16 cellular contexts compared by ENCODE assay signal in the genomic region with DNA sequence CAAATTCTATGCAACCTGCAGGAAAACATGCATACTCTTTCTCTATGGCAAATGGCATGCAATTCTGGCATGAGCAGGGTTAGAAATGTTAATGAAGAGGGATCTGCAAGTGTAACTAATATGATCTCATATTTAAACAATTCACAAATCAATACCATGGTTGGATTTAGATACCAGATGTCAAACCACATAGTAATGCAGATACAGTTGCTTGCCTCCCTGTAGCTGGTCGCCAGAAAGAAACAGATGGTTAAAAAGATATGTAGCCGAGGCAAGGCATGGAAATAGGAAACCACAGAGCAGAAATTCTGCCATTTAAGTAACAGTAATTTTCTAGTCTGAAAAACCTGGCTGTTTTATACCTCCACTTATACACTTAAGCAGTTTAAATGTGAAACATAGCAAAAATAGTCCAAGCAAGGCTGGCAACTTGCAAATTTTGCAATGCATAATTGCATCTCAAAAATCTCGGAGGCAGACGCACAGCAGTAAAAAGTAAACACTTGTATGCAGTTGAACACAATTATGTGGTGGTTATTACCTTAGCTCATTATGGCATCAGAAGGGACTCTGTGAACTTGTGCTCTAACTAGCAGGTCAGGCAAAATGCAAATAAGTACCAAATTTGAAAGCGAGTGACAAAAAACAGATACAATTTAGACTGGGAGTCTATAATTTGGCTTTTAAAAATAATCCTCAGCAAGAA.
DNase-seq lines count a peak whose midpoint lies in the region; ATAC-seq and TF ChIP-seq lines count a peak whose summit lies in the region.
"Had no signal": no experiment of that assay in that cellular context is flagged by ENCODE, and none has a peak within 500 bp of the region (broad histone marks: within the 10 kb centered on the region; RNA-seq: fewer than 3 reads in every experiment).

No MANE protein-coding gene starts in this region.

- H3K4me1 Mint-ChIP-seq in brain, result peaks cover 31% of the 10 kb centered on the region
- no peaks in the 10 kb centered on the region for H3K4me1 Mint-ChIP-seq in activated naive CD8-positive, alpha-beta T cell treated with anti-CD3 and anti-CD28 coated beads, Interleukin-2, amount 50 U/mL, for 24 hours
- H3K4me1 Mint-ChIP-seq: activated CD4-positive, alpha-beta T cell treated with anti-CD3 and anti-CD28 coated beads, Interleukin-2, amount 10 ng/mL, durations not matched to agents 24 days and 14 days; IgD-negative memory B cell; mesothelial cell of epicardium had no signal

- no peaks in the 10 kb centered on the region for H3K4me1 ChIP-seq in upper lobe of right lung
- H3K4me1 ChIP-seq: Caco-2, parathyroid adenoma, tibial nerve had no signal

- ATAC-seq in upper lobe of right lung, result no peak
- no peak for ATAC-seq in activated naive CD8-positive, alpha-beta T cell treated with anti-CD3 and anti-CD28 coated beads, Interleukin-2, amount 50 U/mL, for 24 hours

- H3K27me3 ChIP-seq in upper lobe of right lung, result no peaks in the 10 kb centered on the region
- H3K27me3 ChIP-seq: tibial nerve had no signal

- peak overlapping the region in 3 of 5 experiments; percentile 3 to 62 (median 25) for H3K27ac Mint-ChIP-seq in brain
- no peak overlapping the region for H3K27ac Mint-ChIP-seq in activated naive CD8-positive, alpha-beta T cell treated with anti-CD3 and anti-CD28 coated beads, Interleukin-2, amount 50 U/mL, for 24 hours
- H3K27ac Mint-ChIP-seq: activated CD4-positive, alpha-beta T cell treated with anti-CD3 and anti-CD28 coated beads, Interleukin-2, amount 10 ng/mL, durations not matched to agents 24 days and 14 days; IgD-negative memory B cell; mesothelial cell of epicardium had no signal

- TF ChIP-seq CTCF in brain (conservative IDR thresholded peaks at IDR 0.05) (no peak), upper lobe of right lung (IDR thresholded peaks at IDR 0.05) (no peak)

- H3K9me3 ChIP-seq in upper lobe of right lung, result no peaks in the 10 kb centered on the region
- H3K9me3 ChIP-seq: Caco-2, tibial nerve had no signal

- intact Hi-C loops in upper lobe of right lung (cut with DNase I), result no loop called here

- no peaks in the 10 kb centered on the region for H3K36me3 ChIP-seq in upper lobe of right lung
- H3K36me3 ChIP-seq: tibial nerve had no signal

- H3K4me3 ChIP-seq in upper lobe of right lung, result no peak overlapping the region
- H3K4me3 ChIP-seq: tibial nerve had no signal

- H3K27me3 Mint-ChIP-seq in brain, result peaks cover 9% of the 10 kb centered on the region
- no peaks in the 10 kb centered on the region for H3K27me3 Mint-ChIP-seq in activated naive CD8-positive, alpha-beta T cell treated with anti-CD3 and anti-CD28 coated beads, Interleukin-2, amount 50 U/mL, for 24 hours
- H3K27me3 Mint-ChIP-seq: activated CD4-positive, alpha-beta T cell treated with anti-CD3 and anti-CD28 coated beads, Interleukin-2, amount 10 ng/mL, durations not matched to agents 24 days and 14 days; IgD-negative memory B cell had no signal

- H3K27ac ChIP-seq in upper lobe of right lung, result no peak overlapping the region
- H3K27ac ChIP-seq: parathyroid adenoma, tibial nerve had no signal

- no peaks in the 10 kb centered on the region for H3K36me3 Mint-ChIP-seq in brain
- no peaks in the 10 kb centered on the region for H3K36me3 Mint-ChIP-seq in activated naive CD8-positive, alpha-beta T cell treated with anti-CD3 and anti-CD28 coated beads, Interleukin-2, amount 50 U/mL, for 24 hours (ENCODE audit: low read depth)
- H3K36me3 Mint-ChIP-seq: IgD-negative memory B cell, mesothelial cell of epicardium had no signal

- peak overlapping the region in 2 of 5 experiments; percentile 28 to 66 for H3K4me3 Mint-ChIP-seq in brain
- no peak overlapping the region for H3K4me3 Mint-ChIP-seq in activated naive CD8-positive, alpha-beta T cell treated with anti-CD3 and anti-CD28 coated beads, Interleukin-2, amount 50 U/mL, for 24 hours
- H3K4me3 Mint-ChIP-seq: activated CD4-positive, alpha-beta T cell treated with anti-CD3 and anti-CD28 coated beads, Interleukin-2, amount 10 ng/mL, durations not matched to agents 24 days and 14 days; IgD-negative memory B cell; mesothelial cell of epicardium had no signal

- peaks cover 0 to 7% (median 2%) of the 10 kb centered on the region in 5 experiments for H3K9me3 Mint-ChIP-seq in brain
- peaks cover 5% of the 10 kb centered on the region for H3K9me3 Mint-ChIP-seq in activated naive CD8-positive, alpha-beta T cell treated with anti-CD3 and anti-CD28 coated beads, Interleukin-2, amount 50 U/mL, for 24 hours
- H3K9me3 Mint-ChIP-seq: activated CD4-positive, alpha-beta T cell treated with anti-CD3 and anti-CD28 coated beads, Interleukin-2, amount 10 ng/mL, durations not matched to agents 24 days and 14 days; mesothelial cell of epicardium had no signal

- peak; percentile 78 for DNase-seq in CMK (ENCODE audit: low read depth)
- peak; percentile 91 for DNase-seq in NCI-H1092 treated with DMSO at 0.1 percent for 48 hours (lab: John Stamatoyannopoulos, UW)
- DNase-seq in NCI-H524 (lab: John Stamatoyannopoulos, UW), result peak; percentile 62 to 85
- no peak for DNase-seq in NCI-H187 treated with DMSO at 0.1 percent for 48 hours (lab: John Stamatoyannopoulos, UW)
- DNase-seq in LoVo (ENCODE audit: low spot score), result no peak
- no peak for DNase-seq in upper lobe of right lung
- no peak for DNase-seq in activated naive CD8-positive, alpha-beta T cell treated with anti-CD3 and anti-CD28 coated beads, Interleukin-2, amount 50 U/mL, for 24 hours
- DNase-seq: activated CD4-positive, alpha-beta T cell treated with anti-CD3 and anti-CD28 coated beads, Interleukin-2, amount 10 ng/mL, durations not matched to agents 24 days and 14 days; activated T-cell treated with anti-CD3 and anti-CD28 coated beads, Interleukin-2, amount 50 U/mL, for 48 hours; Caco-2; dermis blood vessel endothelial cell had no signal

Comparison
In these comparisons a context has a peak if more than half of its experiments do, and no peak if none do; other contexts are left out.
1. DNase-seq: peak in CMK (single experiment), NCI-H1092 treated with DMSO at 0.1 percent for 48 hours (single experiment) and NCI-H524 (2 of 2); none in NCI-H187 treated with DMSO at 0.1 percent for 48 hours (single experiment), LoVo (single experiment), upper lobe of right lung (single experiment) and activated naive CD8-positive, alpha-beta T cell treated with anti-CD3 and anti-CD28 coated beads, Interleukin-2, amount 50 U/mL, for 24 hours (single experiment).